Comparison of ENCODE assay signal across 1 cellular context in the genomic region with DNA sequence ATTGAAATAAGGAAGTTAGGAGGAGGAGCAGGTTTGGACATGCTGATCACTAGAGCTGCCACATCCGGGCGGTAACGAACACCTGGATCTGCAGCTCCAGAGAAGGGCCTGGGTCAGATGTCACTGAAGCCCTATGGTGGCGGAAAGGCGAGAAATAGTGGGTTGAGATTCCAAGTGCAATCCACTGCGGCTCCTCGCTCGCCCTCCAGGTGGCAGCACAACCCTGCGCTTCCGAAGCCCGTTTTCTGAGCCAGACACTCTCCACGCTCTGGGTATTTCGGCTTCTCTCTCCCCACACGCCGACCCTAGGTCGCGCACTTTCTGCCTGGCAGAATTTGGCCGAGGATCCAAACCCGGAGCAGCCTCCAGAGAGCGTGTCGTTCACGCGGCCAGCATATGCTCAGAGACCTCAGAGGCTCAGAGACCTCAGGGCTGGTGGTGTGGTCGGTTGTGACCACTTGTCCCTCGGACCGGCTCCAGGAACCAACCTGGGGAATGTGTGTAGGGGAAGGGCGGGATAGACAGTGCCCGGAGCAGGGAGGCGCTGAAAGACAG.
A peak's percentile ranks its signal among the peaks of the same experiment; 100 is the strongest.
TF ChIP-seq lines count a peak whose summit lies in the region.

No MANE protein-coding gene starts in this region.

TF ChIP-seq in H1, 55 proteins besides CTCF, POLR2A, EP300 and RAD21:
- TF ChIP-seq RXRA (IDR thresholded peaks at IDR 0.05; ENCODE audit: insufficient read depth, low read depth, low read length) (no peak), GTF2F1 (IDR thresholded peaks at IDR 0.05; ENCODE audit: borderline replicate concordance, low read depth, low read length) (no peak), KDM1A (IDR thresholded peaks at IDR 0.05; ENCODE audit: borderline replicate concordance, low read length) (no peak), RNF2 (IDR thresholded peaks at IDR 0.05; ENCODE audit: borderline replicate concordance, low read depth, low read length, missing control alignments, poor library complexity, severe bottlenecking) (no peak), ASH2L (IDR thresholded peaks at IDR 0.05; ENCODE audit: low read length) (peak; percentile 60), JUND (IDR thresholded peaks at IDR 0.05; ENCODE audit: low read length) (no peak; the same call in 1 of the 2 replicates), CEBPB (IDR thresholded peaks at IDR 0.05; ENCODE audit: low read depth, low read length) (no peak), CBX5 (IDR thresholded peaks at IDR 0.05; ENCODE audit: low read depth, low read length) (no peak), ZNF274 (IDR thresholded peaks at IDR 0.05; ENCODE audit: borderline replicate concordance, extremely low read depth, low read length) (no peak), JUN (IDR thresholded peaks at IDR 0.05; ENCODE audit: low read depth, low read length) (no peak), TEAD4 (IDR thresholded peaks at IDR 0.05; ENCODE audit: low read depth, low read length) (peak; percentile 78), HDAC6 (IDR thresholded peaks at IDR 0.05; ENCODE audit: low read depth, low read length) (no peak), YY1 (IDR thresholded peaks at IDR 0.05; ENCODE audit: low read depth, low read length) (peak; percentile 71; the same call in 1 of the 2 replicates), FOSL1 (IDR thresholded peaks at IDR 0.05; ENCODE audit: insufficient read depth, low read depth, low read length) (no peak), CREB1 (IDR thresholded peaks at IDR 0.05) (peak; percentile 71), BACH1 (IDR thresholded peaks at IDR 0.05; ENCODE audit: low read length) (peak; percentile 80), PHF8 (conservative IDR thresholded peaks at IDR 0.05; ENCODE audit: low read depth, low read length) (0 out of 2 replicates have a peak, but pooled peaks have one; percentile 35), EZH2 (IDR thresholded peaks at IDR 0.05; ENCODE audit: low read depth, low read length, severe bottlenecking) (no peak), TAF1 (IDR thresholded peaks at IDR 0.05; ENCODE audit: low read depth, low read length) (peak; percentile 66; the same call in 1 of the 2 replicates), TCF12 (IDR thresholded peaks at IDR 0.05; ENCODE audit: low read depth, low read length) (peak; percentile 38; the same call in 1 of the 2 replicates), CHD1 (IDR thresholded peaks at IDR 0.05; ENCODE audit: low read depth, low read length) (no peak), SP4 (IDR thresholded peaks at IDR 0.05; ENCODE audit: low read length) (peak; percentile 83), SUZ12 (IDR thresholded peaks at IDR 0.05; ENCODE audit: low read length) (no peak), KDM4A (IDR thresholded peaks at IDR 0.05; ENCODE audit: low read depth, low read length, severe bottlenecking) (peak; percentile 45), HDAC2 (IDR thresholded peaks at IDR 0.05; ENCODE audit: borderline replicate concordance in 1 of 2, low read depth in 2 of 2, low read length in 2 of 2) (peak; percentile 42 to 96; a peak in 2 of 4 replicates), CTBP2 (IDR thresholded peaks at IDR 0.05; ENCODE audit: borderline replicate concordance, insufficient read depth, insufficient read length, low read length) (no peak), CBX8 (IDR thresholded peaks at IDR 0.05; ENCODE audit: borderline replicate concordance, low read depth, low read length) (no peak), BRCA1 (IDR thresholded peaks at IDR 0.05; ENCODE audit: low read depth, low read length) (no peak), MAFK (IDR thresholded peaks at IDR 0.05; ENCODE audit: low read depth, low read length) (no peak), SP1 (IDR thresholded peaks at IDR 0.05; ENCODE audit: low read depth, low read length) (peak; percentile 94), BCL11A (IDR thresholded peaks at IDR 0.05; ENCODE audit: low read depth in 2 of 2, low read length in 2 of 2) (no peak), POLR2AphosphoS5 (IDR thresholded peaks at IDR 0.05; ENCODE audit: low read depth, low read length) (peak; percentile 45), SIRT6 (IDR thresholded peaks at IDR 0.05; ENCODE audit: low read length) (no peak), RFX5 (IDR thresholded peaks at IDR 0.05; ENCODE audit: borderline replicate concordance, low read depth, low read length) (no peak), SP2 (IDR thresholded peaks at IDR 0.05; ENCODE audit: low read length) (no peak), CHD2 (IDR thresholded peaks at IDR 0.05; ENCODE audit: low read length) (peak; percentile 61; the same call in 1 of the 2 replicates), SIX5 (IDR thresholded peaks at IDR 0.05; ENCODE audit: low read depth, low read length) (no peak), SIN3A (conservative IDR thresholded peaks at IDR 0.05 in 1 of 2, IDR thresholded peaks at IDR 0.05 in 1 of 2; ENCODE audit: low read depth in 1 of 2, low read length in 2 of 2) (peak; percentile 63 to 86; a peak in 3 of 4 replicates), RBBP5 (IDR thresholded peaks at IDR 0.05; ENCODE audit: borderline replicate concordance, low read depth, low read length) (no peak)
- TF ChIP-seq, protein P1, sequence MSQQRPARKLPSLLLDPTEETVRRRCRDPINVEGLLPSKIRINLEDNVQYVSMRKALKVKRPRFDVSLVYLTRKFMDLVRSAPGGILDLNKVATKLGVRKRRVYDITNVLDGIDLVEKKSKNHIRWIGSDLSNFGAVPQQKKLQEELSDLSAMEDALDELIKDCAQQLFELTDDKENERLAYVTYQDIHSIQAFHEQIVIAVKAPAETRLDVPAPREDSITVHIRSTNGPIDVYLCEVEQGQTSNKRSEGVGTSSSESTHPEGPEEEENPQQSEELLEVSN (IDR thresholded peaks at IDR 0.05), result peak; percentile 44; the same call in 1 of the 2 replicates
- TF ChIP-seq, protein P2, sequence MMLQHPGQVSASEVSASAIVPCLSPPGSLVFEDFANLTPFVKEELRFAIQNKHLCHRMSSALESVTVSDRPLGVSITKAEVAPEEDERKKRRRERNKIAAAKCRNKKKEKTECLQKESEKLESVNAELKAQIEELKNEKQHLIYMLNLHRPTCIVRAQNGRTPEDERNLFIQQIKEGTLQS (IDR thresholded peaks at IDR 0.05; ENCODE audit: insufficient read depth, low read depth, low read length), result no peak; the same call in 1 of the 2 replicates
- TF ChIP-seq, protein P3, sequence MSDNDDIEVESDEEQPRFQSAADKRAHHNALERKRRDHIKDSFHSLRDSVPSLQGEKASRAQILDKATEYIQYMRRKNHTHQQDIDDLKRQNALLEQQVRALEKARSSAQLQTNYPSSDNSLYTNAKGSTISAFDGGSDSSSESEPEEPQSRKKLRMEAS (IDR thresholded peaks at IDR 0.05), result peak; percentile 67
- TF ChIP-seq, protein P4, sequence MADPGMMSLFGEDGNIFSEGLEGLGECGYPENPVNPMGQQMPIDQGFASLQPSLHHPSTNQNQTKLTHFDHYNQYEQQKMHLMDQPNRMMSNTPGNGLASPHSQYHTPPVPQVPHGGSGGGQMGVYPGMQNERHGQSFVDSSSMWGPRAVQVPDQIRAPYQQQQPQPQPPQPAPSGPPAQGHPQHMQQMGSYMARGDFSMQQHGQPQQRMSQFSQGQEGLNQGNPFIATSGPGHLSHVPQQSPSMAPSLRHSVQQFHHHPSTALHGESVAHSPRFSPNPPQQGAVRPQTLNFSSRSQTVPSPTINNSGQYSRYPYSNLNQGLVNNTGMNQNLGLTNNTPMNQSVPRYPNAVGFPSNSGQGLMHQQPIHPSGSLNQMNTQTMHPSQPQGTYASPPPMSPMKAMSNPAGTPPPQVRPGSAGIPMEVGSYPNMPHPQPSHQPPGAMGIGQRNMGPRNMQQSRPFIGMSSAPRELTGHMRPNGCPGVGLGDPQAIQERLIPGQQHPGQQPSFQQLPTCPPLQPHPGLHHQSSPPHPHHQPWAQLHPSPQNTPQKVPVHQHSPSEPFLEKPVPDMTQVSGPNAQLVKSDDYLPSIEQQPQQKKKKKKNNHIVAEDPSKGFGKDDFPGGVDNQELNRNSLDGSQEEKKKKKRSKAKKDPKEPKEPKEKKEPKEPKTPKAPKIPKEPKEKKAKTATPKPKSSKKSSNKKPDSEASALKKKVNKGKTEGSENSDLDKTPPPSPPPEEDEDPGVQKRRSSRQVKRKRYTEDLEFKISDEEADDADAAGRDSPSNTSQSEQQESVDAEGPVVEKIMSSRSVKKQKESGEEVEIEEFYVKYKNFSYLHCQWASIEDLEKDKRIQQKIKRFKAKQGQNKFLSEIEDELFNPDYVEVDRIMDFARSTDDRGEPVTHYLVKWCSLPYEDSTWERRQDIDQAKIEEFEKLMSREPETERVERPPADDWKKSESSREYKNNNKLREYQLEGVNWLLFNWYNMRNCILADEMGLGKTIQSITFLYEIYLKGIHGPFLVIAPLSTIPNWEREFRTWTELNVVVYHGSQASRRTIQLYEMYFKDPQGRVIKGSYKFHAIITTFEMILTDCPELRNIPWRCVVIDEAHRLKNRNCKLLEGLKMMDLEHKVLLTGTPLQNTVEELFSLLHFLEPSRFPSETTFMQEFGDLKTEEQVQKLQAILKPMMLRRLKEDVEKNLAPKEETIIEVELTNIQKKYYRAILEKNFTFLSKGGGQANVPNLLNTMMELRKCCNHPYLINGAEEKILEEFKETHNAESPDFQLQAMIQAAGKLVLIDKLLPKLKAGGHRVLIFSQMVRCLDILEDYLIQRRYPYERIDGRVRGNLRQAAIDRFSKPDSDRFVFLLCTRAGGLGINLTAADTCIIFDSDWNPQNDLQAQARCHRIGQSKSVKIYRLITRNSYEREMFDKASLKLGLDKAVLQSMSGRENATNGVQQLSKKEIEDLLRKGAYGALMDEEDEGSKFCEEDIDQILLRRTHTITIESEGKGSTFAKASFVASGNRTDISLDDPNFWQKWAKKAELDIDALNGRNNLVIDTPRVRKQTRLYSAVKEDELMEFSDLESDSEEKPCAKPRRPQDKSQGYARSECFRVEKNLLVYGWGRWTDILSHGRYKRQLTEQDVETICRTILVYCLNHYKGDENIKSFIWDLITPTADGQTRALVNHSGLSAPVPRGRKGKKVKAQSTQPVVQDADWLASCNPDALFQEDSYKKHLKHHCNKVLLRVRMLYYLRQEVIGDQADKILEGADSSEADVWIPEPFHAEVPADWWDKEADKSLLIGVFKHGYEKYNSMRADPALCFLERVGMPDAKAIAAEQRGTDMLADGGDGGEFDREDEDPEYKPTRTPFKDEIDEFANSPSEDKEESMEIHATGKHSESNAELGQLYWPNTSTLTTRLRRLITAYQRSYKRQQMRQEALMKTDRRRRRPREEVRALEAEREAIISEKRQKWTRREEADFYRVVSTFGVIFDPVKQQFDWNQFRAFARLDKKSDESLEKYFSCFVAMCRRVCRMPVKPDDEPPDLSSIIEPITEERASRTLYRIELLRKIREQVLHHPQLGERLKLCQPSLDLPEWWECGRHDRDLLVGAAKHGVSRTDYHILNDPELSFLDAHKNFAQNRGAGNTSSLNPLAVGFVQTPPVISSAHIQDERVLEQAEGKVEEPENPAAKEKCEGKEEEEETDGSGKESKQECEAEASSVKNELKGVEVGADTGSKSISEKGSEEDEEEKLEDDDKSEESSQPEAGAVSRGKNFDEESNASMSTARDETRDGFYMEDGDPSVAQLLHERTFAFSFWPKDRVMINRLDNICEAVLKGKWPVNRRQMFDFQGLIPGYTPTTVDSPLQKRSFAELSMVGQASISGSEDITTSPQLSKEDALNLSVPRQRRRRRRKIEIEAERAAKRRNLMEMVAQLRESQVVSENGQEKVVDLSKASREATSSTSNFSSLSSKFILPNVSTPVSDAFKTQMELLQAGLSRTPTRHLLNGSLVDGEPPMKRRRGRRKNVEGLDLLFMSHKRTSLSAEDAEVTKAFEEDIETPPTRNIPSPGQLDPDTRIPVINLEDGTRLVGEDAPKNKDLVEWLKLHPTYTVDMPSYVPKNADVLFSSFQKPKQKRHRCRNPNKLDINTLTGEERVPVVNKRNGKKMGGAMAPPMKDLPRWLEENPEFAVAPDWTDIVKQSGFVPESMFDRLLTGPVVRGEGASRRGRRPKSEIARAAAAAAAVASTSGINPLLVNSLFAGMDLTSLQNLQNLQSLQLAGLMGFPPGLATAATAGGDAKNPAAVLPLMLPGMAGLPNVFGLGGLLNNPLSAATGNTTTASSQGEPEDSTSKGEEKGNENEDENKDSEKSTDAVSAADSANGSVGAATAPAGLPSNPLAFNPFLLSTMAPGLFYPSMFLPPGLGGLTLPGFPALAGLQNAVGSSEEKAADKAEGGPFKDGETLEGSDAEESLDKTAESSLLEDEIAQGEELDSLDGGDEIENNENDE (IDR thresholded peaks at IDR 0.05; ENCODE audit: insufficient replicate concordance, low read length), result no peak
- TF ChIP-seq, protein P5, sequence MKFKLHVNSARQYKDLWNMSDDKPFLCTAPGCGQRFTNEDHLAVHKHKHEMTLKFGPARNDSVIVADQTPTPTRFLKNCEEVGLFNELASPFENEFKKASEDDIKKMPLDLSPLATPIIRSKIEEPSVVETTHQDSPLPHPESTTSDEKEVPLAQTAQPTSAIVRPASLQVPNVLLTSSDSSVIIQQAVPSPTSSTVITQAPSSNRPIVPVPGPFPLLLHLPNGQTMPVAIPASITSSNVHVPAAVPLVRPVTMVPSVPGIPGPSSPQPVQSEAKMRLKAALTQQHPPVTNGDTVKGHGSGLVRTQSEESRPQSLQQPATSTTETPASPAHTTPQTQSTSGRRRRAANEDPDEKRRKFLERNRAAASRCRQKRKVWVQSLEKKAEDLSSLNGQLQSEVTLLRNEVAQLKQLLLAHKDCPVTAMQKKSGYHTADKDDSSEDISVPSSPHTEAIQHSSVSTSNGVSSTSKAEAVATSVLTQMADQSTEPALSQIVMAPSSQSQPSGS (IDR thresholded peaks at IDR 0.05; ENCODE audit: low read length), result peak; percentile 88; the same call in 1 of the 2 replicates
